ENCODE assay signal across 23 cellular contexts in genomic region chr2:189681903-189682302, GRCh38.
"Had no signal": no experiment of that assay in that cellular context is flagged by ENCODE, and none has a peak within 500 bp of the region (broad histone marks: within the 10 kb centered on the region; RNA-seq: fewer than 3 reads in every experiment).

No MANE protein-coding gene starts in this region.

- H3K36me3 ChIP-seq: colonic mucosa, esophagus squamous epithelium, gastrocnemius medialis, left lung, neutrophil, pancreas, sigmoid colon, stomach, thyroid gland had no signal

- H3K27me3 ChIP-seq: colonic mucosa, esophagus squamous epithelium, gastrocnemius medialis, left lung, neutrophil, pancreas, sigmoid colon, stomach, thyroid gland, vagina had no signal

- H3K9me3 ChIP-seq: colonic mucosa, esophagus squamous epithelium, gastrocnemius medialis, neutrophil, pancreas, sigmoid colon, stomach, thyroid gland, vagina had no signal

- H3K4me1 ChIP-seq: colonic mucosa, gastrocnemius medialis, pancreas had no signal

- ATAC-seq: gastrocnemius medialis; left lung; mucosa of descending colon; natural killer cell treated with Interleukin-12 subunit alpha and Interleukin-12 subunit beta and Interleukin-15 and Interleukin-18, amount 100 ng/mL, for 72 hours; pancreas had no signal

- DNase-seq: colonic mucosa; effector CD8-positive, alpha-beta T cell; endodermal cell; esophagus squamous epithelium; gastrocnemius medialis; head of caudate nucleus; kidney; left lung; mesenchymal stem cell; mucosa of descending colon; naive B cell; pancreas; retina; sigmoid colon; stimulated activated CD4-positive, alpha-beta T cell treated with anti-CD3 and anti-CD28 coated beads, Interleukin-2, amount 100 ng/mL, for 24 hours; stimulated activated CD4-positive, alpha-beta T cell treated with anti-CD3 and anti-CD28 coated beads, Interleukin-4, amount 100 ng/mL, for 24 hours; stimulated activated naive CD4-positive, alpha-beta T cell treated with Interleukin-2 at 50 U/mL for 16 hours; stomach; thyroid gland; trophoblast cell had no signal

- H3K4me3 ChIP-seq: colonic mucosa, esophagus squamous epithelium, gastrocnemius medialis, left lung, mucosa of descending colon, pancreas, sigmoid colon, stomach, thyroid gland, vagina had no signal
